ENCODE assay signal across 21 cellular contexts in the genomic region with DNA sequence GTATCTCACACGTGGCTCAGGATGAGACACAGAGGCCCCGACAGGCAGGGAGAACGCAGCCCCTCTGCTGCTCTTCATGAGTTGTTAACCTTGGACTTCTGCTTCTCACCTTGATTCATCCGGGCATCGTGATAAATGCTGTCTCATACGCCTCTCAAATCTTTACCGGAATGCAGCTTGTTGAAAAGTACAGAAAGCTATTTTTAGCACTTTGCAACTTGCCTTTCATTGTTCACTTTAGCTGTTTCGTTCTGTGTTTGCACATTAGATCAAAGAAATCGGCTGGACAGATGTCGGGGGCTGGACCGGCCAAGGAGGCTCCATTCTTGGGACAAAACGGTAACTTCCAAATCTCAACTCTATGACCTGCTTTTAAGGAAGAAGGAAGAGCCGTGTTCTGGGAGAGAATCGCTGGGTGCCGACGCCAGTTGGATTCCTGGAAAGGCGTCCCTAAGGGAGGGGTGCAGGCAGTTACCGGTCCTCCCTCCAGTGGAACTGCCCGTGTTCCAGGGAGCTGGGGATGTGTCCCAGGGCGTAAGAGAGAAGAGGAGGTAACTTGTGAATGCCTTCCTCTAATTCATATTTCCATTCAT. TPM values are rescaled to one million over a fixed set of nuclear protein-coding genes. Genes with fewer than 3 reads are reported as not detected.
A peak's percentile ranks its signal among the peaks of the same experiment; 100 is the strongest.
DNase-seq lines count a peak whose midpoint lies in the region; ATAC-seq and TF ChIP-seq lines count a peak whose summit lies in the region.
"Had no signal": no experiment of that assay in that cellular context is flagged by ENCODE, and none has a peak within 500 bp of the region (broad histone marks: within the 10 kb centered on the region; RNA-seq: fewer than 3 reads in every experiment).

No MANE protein-coding gene starts in this region.

- WGBS in esophagus muscularis mucosa: 47% methylated on average over 19 of the region's 20 CpGs

- H3K4me3 ChIP-seq in left ventricle myocardium inferior: no peak overlapping the region
- H3K4me3 ChIP-seq in esophagus muscularis mucosa: peak overlapping the region in 3 of 4 donors; percentile 15 to 22 (median 20)
- H3K4me3 ChIP-seq in lower lobe of right lung: no peak overlapping the region
- H3K4me3 ChIP-seq in upper lobe of right lung: no peak overlapping the region
- H3K4me3 ChIP-seq: GM23338 had no signal

- TF ChIP-seq EP300 in esophagus muscularis mucosa (IDR thresholded peaks at IDR 0.05): peak; percentile 76

- intact Hi-C loops in left ventricle myocardium inferior (cut with micrococcal nuclease): no loop called here
- intact Hi-C loops in Right ventricle myocardium superior (cut with DNase I): no loop called here
- intact Hi-C loops in esophagus muscularis mucosa (cut with DNase I): no loop called here
- intact Hi-C loops in lower lobe of right lung (cut with DNase I): no loop called here
- intact Hi-C loops in upper lobe of right lung (cut with DNase I): no loop called here

- DNase-seq in left ventricle myocardium inferior: no peak
- no peak for DNase-seq in Right ventricle myocardium superior
- DNase-seq in esophagus muscularis mucosa (ENCODE audit: extremely low spot score): no peak
- no peak for DNase-seq in lower lobe of right lung
- no peak for DNase-seq in upper lobe of right lung
- no peak for DNase-seq in substantia nigra (lab: John Stamatoyannopoulos, UW)
- DNase-seq in midbrain (lab: John Stamatoyannopoulos, UW): no peak
- DNase-seq in GM20000 (ENCODE audit: low spot score): no peak
- DNase-seq: Calu3, DMS153, HCEC 1CT, IMR-90, NCI-H1694 treated with DMSO at 0.1 percent for 48 hours, NCI-H446, NCI-H526, PC-3, SIG-M5, SK-N-SH had no signal

- H3K36me3 ChIP-seq in left ventricle myocardium inferior (peaks cover 63% of the 10 kb centered on the region), esophagus muscularis mucosa (peaks cover 21 to 84% (median 66%) of the 10 kb centered on the region in 4 donors), lower lobe of right lung (peaks cover 34% of the 10 kb centered on the region), upper lobe of right lung (peaks cover 22% of the 10 kb centered on the region)

- no peaks in the 10 kb centered on the region for H3K9me3 ChIP-seq in left ventricle myocardium inferior (replicated peaks)
- no peaks in the 10 kb centered on the region for H3K9me3 ChIP-seq in esophagus muscularis mucosa
- H3K9me3 ChIP-seq in lower lobe of right lung: no peaks in the 10 kb centered on the region
- no peaks in the 10 kb centered on the region for H3K9me3 ChIP-seq in upper lobe of right lung
- H3K9me3 ChIP-seq: SK-N-SH had no signal

- no peak for ATAC-seq in Right ventricle myocardium superior (ENCODE audit: poor library complexity)
- ATAC-seq in lower lobe of right lung: peak; percentile 28 to 74
- peak; percentile 46 for ATAC-seq in upper lobe of right lung
- ATAC-seq: GM23338, PC-3 had no signal

- H3K4me1 ChIP-seq in left ventricle myocardium inferior (peaks cover 19% of the 10 kb centered on the region), esophagus muscularis mucosa (peaks cover 17 to 26% (median 23%) of the 10 kb centered on the region in 4 donors), lower lobe of right lung (no peaks in the 10 kb centered on the region), upper lobe of right lung (no peaks in the 10 kb centered on the region)

- TF ChIP-seq CTCF in left ventricle myocardium inferior (IDR thresholded peaks at IDR 0.05; ENCODE audit: borderline replicate concordance) (no peak), esophagus muscularis mucosa (IDR thresholded peaks at IDR 0.05) (no peak), lower lobe of right lung (IDR thresholded peaks at IDR 0.05) (no peak), upper lobe of right lung (IDR thresholded peaks at IDR 0.05) (no peak), GM20000 (IDR thresholded peaks at IDR 0.05; ENCODE audit: extremely low read depth, missing control alignments) (no peak)

- H3K27me3 ChIP-seq in left ventricle myocardium inferior (ENCODE audit: low read depth) (no peaks in the 10 kb centered on the region), esophagus muscularis mucosa (no peaks in the 10 kb centered on the region), lower lobe of right lung (ENCODE audit: low read depth) (no peaks in the 10 kb centered on the region), upper lobe of right lung (no peaks in the 10 kb centered on the region)

- H3K27ac ChIP-seq in left ventricle myocardium inferior (replicated peaks): peak overlapping the region; percentile 31
- peak overlapping the region; percentile 70 to 83 (median 72) for H3K27ac ChIP-seq in esophagus muscularis mucosa (replicated peaks in 1 of 4)
- no peak overlapping the region for H3K27ac ChIP-seq in lower lobe of right lung
- H3K27ac ChIP-seq in upper lobe of right lung: no peak overlapping the region
- H3K27ac ChIP-seq in substantia nigra (ENCODE audit: low read depth, low read length, poor library complexity, severe bottlenecking): no peak overlapping the region
- H3K27ac ChIP-seq: C4-2B, KMS-11 had no signal

- TF ChIP-seq POLR2A in esophagus muscularis mucosa (IDR thresholded peaks at IDR 0.05; ENCODE audit: low read depth): no peak

RNA-seq across cellular contexts. Expression of gene PFKP, which starts 49.3 kb away (rescaled TPM):
- 206 TPM for total RNA-seq in left ventricle myocardium inferior
- total RNA-seq in Right ventricle myocardium superior: 155 TPM
- 100 to 1,000 TPM in 3 of 4 donors, 10 to 100 TPM in 1; 90.8 to 255 (median 112) TPM for total RNA-seq in esophagus muscularis mucosa
- 23.5 TPM for total RNA-seq in lower lobe of right lung
- total RNA-seq in upper lobe of right lung: 29.3 TPM

RNA-seq across cellular contexts. Expression of gene PITRM1, which starts 56.0 kb away (rescaled TPM):
- total RNA-seq in left ventricle myocardium inferior (91.4 TPM), Right ventricle myocardium superior (84.4 TPM), esophagus muscularis mucosa (100 to 1,000 TPM in 1 of 4 donors, 10 to 100 TPM in 3; 75.5 to 103 (median 84.9) TPM), lower lobe of right lung (60.2 TPM), upper lobe of right lung (65.0 TPM)

Comparison
In these comparisons a context has a peak if more than half of its experiments do, and no peak if none do; other contexts are left out.
1. H3K27ac ChIP-seq: peak in left ventricle myocardium inferior (single experiment) and esophagus muscularis mucosa (4 of 4); none in lower lobe of right lung (single experiment), upper lobe of right lung (single experiment) and substantia nigra (single experiment).
2. H3K4me3 ChIP-seq: peak in esophagus muscularis mucosa (3 of 4); none in left ventricle myocardium inferior (single experiment), lower lobe of right lung (single experiment) and upper lobe of right lung (single experiment).